20 cellular contexts compared by ENCODE assay signal in the genomic region with DNA sequence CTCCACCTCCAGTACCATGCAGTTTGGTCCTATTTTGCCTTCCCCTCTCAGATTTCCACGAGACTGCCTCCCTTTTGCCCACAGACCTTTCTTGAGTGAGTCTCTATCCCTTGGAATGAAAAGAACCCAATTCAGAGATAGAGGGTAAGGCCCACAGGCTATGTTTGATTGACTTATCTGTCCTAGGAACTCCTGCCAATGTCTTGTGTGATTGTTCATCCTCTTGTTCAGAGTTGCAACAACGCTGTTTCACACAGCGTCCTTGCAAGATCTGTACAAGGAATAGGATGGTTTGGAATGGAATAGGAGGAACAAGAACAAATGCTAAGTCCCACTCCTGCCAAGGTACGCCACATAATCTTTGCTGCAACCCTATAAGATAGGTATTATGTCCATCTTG.
A peak's percentile ranks its signal among the peaks of the same experiment; 100 is the strongest.
DNase-seq lines count a peak whose midpoint lies in the region; ATAC-seq and TF ChIP-seq lines count a peak whose summit lies in the region.
"Had no signal": no experiment of that assay in that cellular context is flagged by ENCODE, and none has a peak within 500 bp of the region (broad histone marks: within the 10 kb centered on the region; RNA-seq: fewer than 3 reads in every experiment).

No MANE protein-coding gene starts in this region.

- no CpG with 5 or more reads among the region's 4 CpGs for WGBS in IMR-90 (ENCODE audit: extremely low coverage in 2 of 2, insufficient read length in 1 of 2), 2 experiments

- no peaks in the 10 kb centered on the region for H4K20me1 ChIP-seq in IMR-90 (ENCODE audit: insufficient read depth, low read length)

- no peaks in the 10 kb centered on the region for H3K36me3 ChIP-seq in IMR-90 (ENCODE audit: control insufficient read depth, insufficient read depth, low read length)

- H3K18ac ChIP-seq in IMR-90 (ENCODE audit: low read depth, low read length), result peak overlapping the region; percentile 98

- DNase-seq in IMR-90, result no peak
- peak; percentile 86 for DNase-seq in amniotic epithelial cell (ENCODE audit: low read depth)
- peak; percentile 73 for DNase-seq in iris pigment epithelial cell (ENCODE audit: low read depth)
- no peak for DNase-seq in coronary artery (ENCODE audit: low spot score)
- DNase-seq in LoVo (ENCODE audit: low spot score), result no peak
- DNase-seq in effector CD4-positive, alpha-beta T cell, result no peak
- no peak for DNase-seq in head of caudate nucleus
- DNase-seq: activated gamma-delta T cell treated with Interleukin-2 at 50 U/mL for 16 hours; activated naive CD8-positive, alpha-beta T cell treated with anti-CD3 and anti-CD28 coated beads, Interleukin-2, amount 10 ng/mL, durations not matched to agents 7 days and 5 days; activated T-cell treated with anti-CD3 and anti-CD28 coated beads, Interleukin-2, amount 50 U/mL, for 24 hours; CD4-positive, alpha-beta T cell; dorsolateral prefrontal cortex; left colon; NCI-H1694; NCI-H82; stimulated activated CD4-positive, alpha-beta T cell treated with anti-CD3 and anti-CD28 coated beads, Interleukin-15, amount 100 ng/mL, for 24 hours had no signal

- dilution Hi-C loops in IMR-90 (cut with HindIII; ENCODE audit: low sequenced_read_pairs, unreplicated experiment), result no loop called here

- H3K4me3 ChIP-seq in IMR-90 (ENCODE audit: insufficient read depth, low read depth, low read length) (no peak overlapping the region), coronary artery (no peak overlapping the region)
- H3K4me3 ChIP-seq: dorsolateral prefrontal cortex had no signal

- in situ Hi-C loops in IMR-90 (cut with MboI; ENCODE audit: low sequenced_read_pairs), result no loop called here

- peak overlapping the region; percentile 78 for H2BK120ac ChIP-seq in IMR-90 (ENCODE audit: low read depth, low read length)

- peaks cover 10% of the 10 kb centered on the region for H3K9me1 ChIP-seq in IMR-90 (ENCODE audit: insufficient read depth, low read length)

- H2BK20ac ChIP-seq in IMR-90 (ENCODE audit: low read depth, low read length), result peak overlapping the region; percentile 67

- no peak for TF ChIP-seq POLR2A in IMR-90 (IDR thresholded peaks at IDR 0.05; ENCODE audit: low read depth, low read length)

- peak overlapping the region; percentile 80 for H2AK5ac ChIP-seq in IMR-90 (ENCODE audit: low read depth, low read length)

- peak overlapping the region; percentile 68 for H2AFZ ChIP-seq in IMR-90 (replicated peaks; ENCODE audit: low read length, poor library complexity)

- H3K4me1 ChIP-seq in IMR-90 (ENCODE audit: control insufficient read depth, insufficient read depth, low read length), result peaks cover 22% of the 10 kb centered on the region

- peak overlapping the region; percentile 22; the same call in 1 of the 2 replicates for H3K56ac ChIP-seq in IMR-90 (ENCODE audit: extremely low read depth, insufficient read depth, low read length)

- peak overlapping the region; percentile 39 for H3K14ac ChIP-seq in IMR-90 (replicated peaks; ENCODE audit: low read depth, low read length)

- TF ChIP-seq RAD21 in IMR-90 (IDR thresholded peaks at IDR 0.05; ENCODE audit: low read length), result no peak

- peaks cover 2% of the 10 kb centered on the region; the same call in 1 of the 2 replicates for H3K9me3 ChIP-seq in IMR-90 (ENCODE audit: control insufficient read depth, insufficient read depth, low read length)

- H3K4me2 ChIP-seq in IMR-90 (ENCODE audit: low read depth, low read length), result no peak overlapping the region

- H4K8ac ChIP-seq in IMR-90 (ENCODE audit: low read depth in 2 of 2, low read length in 2 of 2), result peak overlapping the region; percentile 31 to 73; a peak in 3 of 4 replicates

- H2BK15ac ChIP-seq in IMR-90 (ENCODE audit: low read depth, low read length), result peak overlapping the region; percentile 95

- intact Hi-C loops in IMR-90 (cut with micrococcal nuclease) (no loop called here), head of caudate nucleus (cut with DNase I) (no loop called here)

- peak overlapping the region; percentile 84 for H4K91ac ChIP-seq in IMR-90 (ENCODE audit: insufficient read depth, low read depth, low read length)

- H3K27ac ChIP-seq in IMR-90 (ENCODE audit: insufficient read depth, low read length) (peak overlapping the region; percentile 65; the same call in 1 of the 2 replicates), coronary artery (no peak overlapping the region)
- H3K27ac ChIP-seq: dorsolateral prefrontal cortex had no signal

- no peaks in the 10 kb centered on the region for H3K79me1 ChIP-seq in IMR-90 (ENCODE audit: low read depth in 1 of 2, low read length in 2 of 2)

- peak overlapping the region; percentile 40; the same call in 1 of the 2 replicates for H3K23ac ChIP-seq in IMR-90 (ENCODE audit: low read depth, low read length)

- POLR2A ChIA-PET in IMR-90 (lab: Charles Lee; ENCODE audit: unreplicated experiment), result no interaction called here

- H3K27me3 ChIP-seq in IMR-90 (ENCODE audit: control insufficient read depth, insufficient read depth, low read length), result no peaks in the 10 kb centered on the region
- H3K27me3 ChIP-seq: dorsolateral prefrontal cortex had no signal

- H3K9ac ChIP-seq in IMR-90 (ENCODE audit: low read depth, low read length), result no peak overlapping the region

- H3K4ac ChIP-seq in IMR-90 (ENCODE audit: low read depth, low read length), result peak overlapping the region; percentile 76

- peak overlapping the region; percentile 95 for H4K5ac ChIP-seq in IMR-90 (ENCODE audit: low read depth, low read length)

- ATAC-seq in IMR-90 (ENCODE audit: low read depth), result no peak
- ATAC-seq: HCT116; left colon; natural killer cell treated with Interleukin-12 subunit alpha and Interleukin-12 subunit beta and Interleukin-15 and Interleukin-18, amount 100 ng/mL, for 72 hours; Right ventricle myocardium inferior; stimulated activated effector memory CD8-positive, alpha-beta T cell treated with anti-CD3 and anti-CD28 coated beads, Interleukin-12 subunit alpha, Interleukin-12 subunit beta, amount 100 ng/mL, for 72 hours had no signal

- no peak overlapping the region for H2AK9ac ChIP-seq in IMR-90 (replicated peaks; ENCODE audit: low read depth, low read length, poor library complexity)

- BruUV-seq in IMR-90 (replicated peaks; lab: Mats Ljungman, UMichigan), result no TSS peak

- TF ChIP-seq CTCF in IMR-90 (conservative IDR thresholded peaks at IDR 0.05; ENCODE audit: low read depth, low read length) (no peak), coronary artery (IDR thresholded peaks at IDR 0.05) (no peak)

- CTCF ChIA-PET in IMR-90 (lab: Yijun Ruan, JAX), result no interaction called here

- peak overlapping the region; percentile 87 for H2BK5ac ChIP-seq in IMR-90 (ENCODE audit: low read depth, low read length, poor library complexity, severe bottlenecking)

TF ChIP-seq in IMR-90, 13 proteins besides CTCF, POLR2A, EP300 and RAD21:
- no peak for TF ChIP-seq BHLHE40 (IDR thresholded peaks at IDR 0.05; ENCODE audit: low read depth, low read length)
- no peak for TF ChIP-seq CHD1 (IDR thresholded peaks at IDR 0.05; ENCODE audit: low read depth, low read length)
- TF ChIP-seq MXI1 (IDR thresholded peaks at IDR 0.05; ENCODE audit: borderline replicate concordance, low read depth, low read length), result no peak
- TF ChIP-seq, protein P1, sequence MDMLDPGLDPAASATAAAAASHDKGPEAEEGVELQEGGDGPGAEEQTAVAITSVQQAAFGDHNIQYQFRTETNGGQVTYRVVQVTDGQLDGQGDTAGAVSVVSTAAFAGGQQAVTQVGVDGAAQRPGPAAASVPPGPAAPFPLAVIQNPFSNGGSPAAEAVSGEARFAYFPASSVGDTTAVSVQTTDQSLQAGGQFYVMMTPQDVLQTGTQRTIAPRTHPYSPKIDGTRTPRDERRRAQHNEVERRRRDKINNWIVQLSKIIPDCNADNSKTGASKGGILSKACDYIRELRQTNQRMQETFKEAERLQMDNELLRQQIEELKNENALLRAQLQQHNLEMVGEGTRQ (IDR thresholded peaks at IDR 0.05; ENCODE audit: low read depth, low read length), result no peak

Comparison
In these comparisons a context has a peak if more than half of its experiments do, and no peak if none do; other contexts are left out.
1. DNase-seq: peak in amniotic epithelial cell (single experiment) and iris pigment epithelial cell (single experiment); none in IMR-90 (single experiment), coronary artery (single experiment), LoVo (single experiment), effector CD4-positive, alpha-beta T cell (single experiment) and head of caudate nucleus (0 of 42).